ENCODE assay signal across 1 cellular context in the genomic region with DNA sequence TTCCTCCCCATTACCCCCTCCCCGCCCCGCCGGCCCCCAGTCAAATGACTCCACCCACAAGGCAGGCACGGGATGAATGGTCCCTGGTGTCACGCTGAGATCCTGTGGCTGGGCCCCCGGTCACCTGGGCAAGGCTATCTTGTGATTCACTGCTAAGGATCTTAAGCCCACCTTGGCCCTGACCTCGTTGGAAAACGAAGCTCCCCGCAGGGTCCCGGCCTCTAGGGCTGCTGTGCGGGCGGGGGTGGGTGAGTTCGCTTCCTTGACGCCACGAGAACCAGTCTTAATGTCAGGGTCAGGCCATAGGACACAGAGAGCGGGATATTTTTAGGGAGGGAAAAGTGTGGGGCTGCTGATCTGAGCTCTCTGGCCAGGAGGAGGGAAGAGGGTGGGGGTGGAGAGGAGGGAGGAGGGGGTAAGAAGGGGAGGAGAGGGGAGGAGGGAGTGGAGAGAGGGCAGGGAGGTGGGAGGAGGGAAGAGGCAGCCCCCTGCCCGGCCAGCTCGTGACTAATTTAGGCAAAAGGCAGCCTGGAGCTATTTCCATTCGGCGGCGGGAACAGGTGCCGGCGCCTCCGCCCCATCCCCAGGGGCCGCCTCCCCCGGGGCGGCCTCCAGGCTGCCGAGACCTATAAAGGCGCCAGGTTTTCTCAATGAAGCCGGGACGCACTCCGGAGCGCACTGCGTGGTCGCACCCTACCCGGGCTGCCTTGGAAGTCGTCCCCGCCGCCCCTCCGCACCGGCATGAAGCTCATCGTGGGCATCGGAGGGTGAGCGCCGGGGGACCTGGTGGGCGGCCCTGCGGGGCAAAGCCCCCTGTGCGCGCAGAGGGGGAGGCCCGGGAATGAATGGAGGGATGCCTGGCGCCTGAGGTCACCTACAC.
TF ChIP-seq lines count a peak whose summit lies in the region.

A gene with protein sequence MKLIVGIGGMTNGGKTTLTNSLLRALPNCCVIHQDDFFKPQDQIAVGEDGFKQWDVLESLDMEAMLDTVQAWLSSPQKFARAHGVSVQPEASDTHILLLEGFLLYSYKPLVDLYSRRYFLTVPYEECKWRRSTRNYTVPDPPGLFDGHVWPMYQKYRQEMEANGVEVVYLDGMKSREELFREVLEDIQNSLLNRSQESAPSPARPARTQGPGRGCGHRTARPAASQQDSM (plus strand): TSS at position 139 of the 880 bp plus-strand sequence. CDS start 603 bp downstream, at position 742.

TF ChIP-seq in K562, 482 proteins besides CTCF, POLR2A, EP300 and RAD21 (continued from another document):
- TF ChIP-seq, protein P1, sequence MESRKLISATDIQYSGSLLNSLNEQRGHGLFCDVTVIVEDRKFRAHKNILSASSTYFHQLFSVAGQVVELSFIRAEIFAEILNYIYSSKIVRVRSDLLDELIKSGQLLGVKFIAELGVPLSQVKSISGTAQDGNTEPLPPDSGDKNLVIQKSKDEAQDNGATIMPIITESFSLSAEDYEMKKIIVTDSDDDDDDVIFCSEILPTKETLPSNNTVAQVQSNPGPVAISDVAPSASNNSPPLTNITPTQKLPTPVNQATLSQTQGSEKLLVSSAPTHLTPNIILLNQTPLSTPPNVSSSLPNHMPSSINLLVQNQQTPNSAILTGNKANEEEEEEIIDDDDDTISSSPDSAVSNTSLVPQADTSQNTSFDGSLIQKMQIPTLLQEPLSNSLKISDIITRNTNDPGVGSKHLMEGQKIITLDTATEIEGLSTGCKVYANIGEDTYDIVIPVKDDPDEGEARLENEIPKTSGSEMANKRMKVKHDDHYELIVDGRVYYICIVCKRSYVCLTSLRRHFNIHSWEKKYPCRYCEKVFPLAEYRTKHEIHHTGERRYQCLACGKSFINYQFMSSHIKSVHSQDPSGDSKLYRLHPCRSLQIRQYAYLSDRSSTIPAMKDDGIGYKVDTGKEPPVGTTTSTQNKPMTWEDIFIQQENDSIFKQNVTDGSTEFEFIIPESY (CRISPR knock-in tag; IDR thresholded peaks at IDR 0.05): peak; percentile 39; the same call in 1 of the 2 replicates
- TF ChIP-seq CREM (IDR thresholded peaks at IDR 0.05; ENCODE audit: low read depth) (no peak), U2AF2 (optimal IDR thresholded peaks at IDR 0.05; ENCODE audit: low read depth, low read length) (no peak), SRSF1 (IDR thresholded peaks at IDR 0.05; ENCODE audit: low read depth, low read length) (no peak), ZFP30 (CRISPR knock-in tag; IDR thresholded peaks at IDR 0.05; ENCODE audit: borderline replicate concordance) (no peak), ZFP36 (IDR thresholded peaks at IDR 0.05; ENCODE audit: low read depth, low read length, partially characterized antibody) (peak; percentile 85), ZNF263 (CRISPR knock-in tag; IDR thresholded peaks at IDR 0.05; ENCODE audit: borderline replicate concordance) (peak; percentile 56)
- TF ChIP-seq, protein P2, sequence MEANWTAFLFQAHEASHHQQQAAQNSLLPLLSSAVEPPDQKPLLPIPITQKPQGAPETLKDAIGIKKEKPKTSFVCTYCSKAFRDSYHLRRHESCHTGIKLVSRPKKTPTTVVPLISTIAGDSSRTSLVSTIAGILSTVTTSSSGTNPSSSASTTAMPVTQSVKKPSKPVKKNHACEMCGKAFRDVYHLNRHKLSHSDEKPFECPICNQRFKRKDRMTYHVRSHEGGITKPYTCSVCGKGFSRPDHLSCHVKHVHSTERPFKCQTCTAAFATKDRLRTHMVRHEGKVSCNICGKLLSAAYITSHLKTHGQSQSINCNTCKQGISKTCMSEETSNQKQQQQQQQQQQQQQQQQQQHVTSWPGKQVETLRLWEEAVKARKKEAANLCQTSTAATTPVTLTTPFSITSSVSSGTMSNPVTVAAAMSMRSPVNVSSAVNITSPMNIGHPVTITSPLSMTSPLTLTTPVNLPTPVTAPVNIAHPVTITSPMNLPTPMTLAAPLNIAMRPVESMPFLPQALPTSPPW (CRISPR knock-in tag; IDR thresholded peaks at IDR 0.05): 0 out of 2 replicates have a peak, but pooled peaks have one; percentile 10
- TF ChIP-seq, protein P3, sequence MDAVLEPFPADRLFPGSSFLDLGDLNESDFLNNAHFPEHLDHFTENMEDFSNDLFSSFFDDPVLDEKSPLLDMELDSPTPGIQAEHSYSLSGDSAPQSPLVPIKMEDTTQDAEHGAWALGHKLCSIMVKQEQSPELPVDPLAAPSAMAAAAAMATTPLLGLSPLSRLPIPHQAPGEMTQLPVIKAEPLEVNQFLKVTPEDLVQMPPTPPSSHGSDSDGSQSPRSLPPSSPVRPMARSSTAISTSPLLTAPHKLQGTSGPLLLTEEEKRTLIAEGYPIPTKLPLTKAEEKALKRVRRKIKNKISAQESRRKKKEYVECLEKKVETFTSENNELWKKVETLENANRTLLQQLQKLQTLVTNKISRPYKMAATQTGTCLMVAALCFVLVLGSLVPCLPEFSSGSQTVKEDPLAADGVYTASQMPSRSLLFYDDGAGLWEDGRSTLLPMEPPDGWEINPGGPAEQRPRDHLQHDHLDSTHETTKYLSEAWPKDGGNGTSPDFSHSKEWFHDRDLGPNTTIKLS (IDR thresholded peaks at IDR 0.05; ENCODE audit: borderline replicate concordance, low read depth): no peak
